ENCODE assay signal across 8 cellular contexts in the genomic region with DNA sequence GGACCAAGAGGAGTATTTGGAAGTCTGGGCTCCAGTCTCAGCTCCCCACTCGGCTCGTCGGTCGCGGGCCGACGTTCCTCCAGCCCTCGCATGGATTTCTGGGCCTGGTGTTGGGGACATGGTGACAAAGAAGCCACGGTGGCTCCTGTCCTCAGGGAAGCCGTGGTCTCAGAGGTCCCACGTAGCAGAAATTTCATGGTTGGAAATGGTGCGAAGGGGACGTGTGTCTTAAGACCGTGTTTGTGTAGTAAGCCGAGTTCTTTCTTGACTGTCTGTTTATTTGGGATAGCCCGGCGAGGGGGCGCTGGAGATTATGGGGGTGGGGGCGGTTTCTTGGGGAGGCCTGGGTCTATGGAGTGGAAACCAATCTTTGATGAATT. TPM values are rescaled to one million over a fixed set of nuclear protein-coding genes. Genes with fewer than 3 reads are reported as not detected.
DNase-seq lines count a peak whose midpoint lies in the region; ATAC-seq, FAIRE-seq and TF ChIP-seq lines count a peak whose summit lies in the region.

No MANE protein-coding gene starts in this region.

- in situ Hi-C loops in GM12878 (cut with MboI): no loop called here

- RAD21 ChIA-PET in GM12878 (lab: Charles Lee; ENCODE audit: unreplicated experiment): no interaction called here

- H3K79me2 ChIP-seq in GM12878 (ENCODE audit: control insufficient read depth, insufficient read depth, low read length) (no peaks in the 10 kb centered on the region), keratinocyte (ENCODE audit: control insufficient read depth, insufficient read depth, low read length) (no peaks in the 10 kb centered on the region)

- H3K27me3 ChIP-seq in BLaER1 (no peaks in the 10 kb centered on the region), GM12878 (replicated peaks in 1 of 2; ENCODE audit: control insufficient read depth in 2 of 2, insufficient read depth in 2 of 2, low read length in 1 of 2) (peaks cover 2 to 18% of the 10 kb centered on the region in 2 experiments), keratinocyte (ENCODE audit: control insufficient read depth, extremely low read depth, insufficient read depth, low read length) (peaks cover 7% of the 10 kb centered on the region), thoracic aorta (replicated peaks; ENCODE audit: insufficient read depth) (no peaks in the 10 kb centered on the region)

- H3K4me3 ChIP-seq in BLaER1 (peak overlapping the region; percentile 73), GM12878 (peak overlapping the region; percentile 58), keratinocyte (ENCODE audit: control insufficient read depth in 2 of 3, extremely low read depth in 1 of 3, insufficient read depth in 2 of 3, low read depth in 1 of 3, low read length in 3 of 3) (peak overlapping the region in 2 of 3 experiments; percentile 61 to 72), thoracic aorta (peak overlapping the region; percentile 74)

- CTCF ChIA-PET in GM12878 (lab: Yijun Ruan, JAX): interaction anchor here (1.8 kb wide), 1 partner anchor 330 kb away, joined by 5 read pairs; no protein-coding TSS in a partner anchor

- intact Hi-C loops in GM12878 (cut with micrococcal nuclease; ENCODE audit: unreplicated experiment): no loop called here

- TF ChIP-seq CTCF in GM12878 (IDR thresholded peaks at IDR 0.05 in 2 of 3, conservative IDR thresholded peaks at IDR 0.05 in 1 of 3; ENCODE audit: control insufficient read depth in 2 of 3, extremely low read depth in 1 of 3, insufficient read depth in 1 of 3, low read depth in 3 of 3, low read length in 3 of 3): no peak
- TF ChIP-seq CTCF in keratinocyte (optimal IDR thresholded peaks at IDR 0.05 in 1 of 3, IDR thresholded peaks at IDR 0.05 in 1 of 3, conservative IDR thresholded peaks at IDR 0.05 in 1 of 3; ENCODE audit: extremely low read depth in 1 of 3, insufficient read depth in 2 of 3, low read length in 3 of 3): no peak
- TF ChIP-seq CTCF in thoracic aorta (IDR thresholded peaks at IDR 0.05): no peak

- DNase-seq in GM12878 (ENCODE audit: low read depth, low spot score) (no peak), keratinocyte (ENCODE audit: low read depth, low spot score) (no peak), thoracic aorta (ENCODE audit: low spot score) (no peak)

- no peak for TF ChIP-seq POLR2A in GM12878 (IDR thresholded peaks at IDR 0.05; ENCODE audit: low read depth, low read length)

- no peaks in the 10 kb centered on the region for H3K9me1 ChIP-seq in keratinocyte (ENCODE audit: control insufficient read depth, extremely low read depth, insufficient read depth, low read length)

- no peak for FAIRE-seq in GM12878 (lab: Jason Lieb, UNC)
- no peak for FAIRE-seq in keratinocyte (lab: Jason Lieb, UNC)

- peak; percentile 11 for ATAC-seq in HG02642 (IDR thresholded peaks at IDR 0.05; ENCODE audit: poor library complexity, unreplicated experiment)
- no peak for ATAC-seq in GM12878
- ATAC-seq in thoracic aorta (ENCODE audit: insufficient number of reproducible peaks, low FRiP score, low read depth): no peak
- ATAC-seq in HG03108 (IDR thresholded peaks at IDR 0.05; ENCODE audit: unreplicated experiment): no peak
- no peak for ATAC-seq in HG02981 (IDR thresholded peaks at IDR 0.05; ENCODE audit: unreplicated experiment)
- no peak for ATAC-seq in HG03135 (IDR thresholded peaks at IDR 0.05; ENCODE audit: unreplicated experiment)

- WGBS in GM12878 (ENCODE audit: insufficient coverage, insufficient replicate concordance, low lambda C conversion rate, missing lambda C conversion rate): 23% methylated on average over 19 of the region's 19 CpGs

- H3K9me3 ChIP-seq in BLaER1: no peaks in the 10 kb centered on the region
- no peaks in the 10 kb centered on the region for H3K9me3 ChIP-seq in GM12878 (replicated peaks; ENCODE audit: control insufficient read depth, insufficient read depth, low read length)
- no peaks in the 10 kb centered on the region for H3K9me3 ChIP-seq in keratinocyte (ENCODE audit: control insufficient read depth, low read depth, low read length)
- no peaks in the 10 kb centered on the region for H3K9me3 ChIP-seq in thoracic aorta

- no peak overlapping the region for H2AFZ ChIP-seq in GM12878 (ENCODE audit: control insufficient read depth, low read depth, low read length)
- peak overlapping the region; percentile 79 for H2AFZ ChIP-seq in keratinocyte (ENCODE audit: control insufficient read depth, low read length)

- TF ChIP-seq EP300 in GM12878 (IDR thresholded peaks at IDR 0.05; ENCODE audit: borderline replicate concordance in 1 of 2, control insufficient read depth in 1 of 2, low read depth in 2 of 2, low read length in 2 of 2): no peak

- H3K9ac ChIP-seq in BLaER1 (no peak overlapping the region), GM12878 (ENCODE audit: control insufficient read depth, insufficient read depth, low read length) (no peak overlapping the region), keratinocyte (ENCODE audit: control insufficient read depth, extremely low read depth, insufficient read depth, low read length) (no peak overlapping the region)

- H3K36me3 ChIP-seq in BLaER1 (no peaks in the 10 kb centered on the region), GM12878 (ENCODE audit: control insufficient read depth in 2 of 2, insufficient read depth in 2 of 2, low read length in 1 of 2) (no peaks in the 10 kb centered on the region), keratinocyte (ENCODE audit: control insufficient read depth in 2 of 2, extremely low read depth in 1 of 2, insufficient read depth in 2 of 2, low read length in 2 of 2) (no peaks in the 10 kb centered on the region), thoracic aorta (no peaks in the 10 kb centered on the region)

- SMC1A ChIA-PET in GM12878 (lab: Charles Lee; ENCODE audit: uncharacterized antibody, unreplicated experiment): interaction anchor here (1.0 kb wide), 1 partner anchor 330 kb away, joined by 3 read pairs; no protein-coding TSS in a partner anchor

- no TSS peak for BruUV-seq in GM12878 (replicated peaks; lab: Mats Ljungman, UMichigan)

- H3K27ac ChIP-seq in BLaER1 (no peak overlapping the region), GM12878 (ENCODE audit: control insufficient read depth, insufficient read depth) (no peak overlapping the region), keratinocyte (ENCODE audit: control insufficient read depth, insufficient read depth, low read length) (no peak overlapping the region), thoracic aorta (peak overlapping the region; percentile 36 to 49)

- dilution Hi-C loops in keratinocyte (cut with MboI; ENCODE audit: extremely low pct_ligation_motif_present, low sequenced_read_pairs): no loop called here

- no peak for TF ChIP-seq RAD21 in GM12878 (IDR thresholded peaks at IDR 0.05; ENCODE audit: insufficient read depth, low read depth, low read length)

- POLR2A ChIA-PET in GM12878 (lab: Charles Lee): no interaction called here

- H3K4me1 ChIP-seq in BLaER1: 0 out of 2 replicates have a peak, but pooled peaks cover 4% of the 10 kb centered on the region
- H3K4me1 ChIP-seq in GM12878 (ENCODE audit: control insufficient read depth, insufficient read depth, low read length): no peaks in the 10 kb centered on the region
- H3K4me1 ChIP-seq in keratinocyte (ENCODE audit: control insufficient read depth, extremely low read depth, insufficient read depth, low read length): no peaks in the 10 kb centered on the region
- no peaks in the 10 kb centered on the region for H3K4me1 ChIP-seq in thoracic aorta (ENCODE audit: control insufficient read depth in 1 of 2, low read depth in 2 of 2)

- H3K4me2 ChIP-seq in BLaER1 (peak overlapping the region; percentile 74), GM12878 (ENCODE audit: control insufficient read depth, insufficient read depth) (peak overlapping the region; percentile 64; the same call in 1 of the 2 replicates), keratinocyte (ENCODE audit: control insufficient read depth, extremely low read depth, insufficient read depth, low read depth, low read length) (peak overlapping the region; percentile 81)

- H4K20me1 ChIP-seq in BLaER1 (no peaks in the 10 kb centered on the region), GM12878 (ENCODE audit: control insufficient read depth, insufficient read depth) (no peaks in the 10 kb centered on the region), keratinocyte (ENCODE audit: control insufficient read depth, extremely low read depth, insufficient read depth, low read length) (no peaks in the 10 kb centered on the region)

TF ChIP-seq in GM12878, 131 proteins besides CTCF, POLR2A, EP300 and RAD21 (continues in another document):
- no peak for TF ChIP-seq MTA2 (IDR thresholded peaks at IDR 0.05; ENCODE audit: low read depth)

RNA-seq across cellular contexts. Expression of gene MAP3K7, which starts 23.4 kb away (rescaled TPM):
- total RNA-seq in GM12878 (2013; cell fraction: nucleolus; rRNA removed): 78.4 and 84.1 TPM in 2 replicates
- total RNA-seq in GM12878 (2014; rRNA removed): 18.2 and 18.8 TPM in 2 replicates
- 28.7 and 28.9 TPM in 2 replicates for total RNA-seq in GM12878 (2014; rRNA removed; fragmentation: Illumina TruSeq; extraction: Trizol)
- total RNA-seq in GM12878 (2021): 19.2 and 20.3 TPM in 2 replicates
- polyA plus RNA-seq in GM12878 (2011; ENCODE audit: low read depth): 8.2 TPM
- 42.6 and 58.1 TPM in 2 replicates for polyA plus RNA-seq in GM12878 (2011; rRNA removed)
- polyA plus RNA-seq in GM12878 (2011; cell fraction: cytosol; rRNA removed): 15.6 and 18.5 TPM in 2 replicates
- 77.0 and 97.4 TPM in 2 replicates for polyA plus RNA-seq in GM12878 (2011; cell fraction: nucleus; rRNA removed)
- 11.3 and 15.1 TPM in 2 replicates for polyA plus RNA-seq in GM12878 (2012)
- 29.4 and 36.0 TPM in 2 replicates for polyA plus RNA-seq in GM12878 (2014; fragmentation: Illumina TruSeq; extraction: Trizol)
- polyA plus RNA-seq in GM12878 (2014; fragmentation: Nextera tagmentation; extraction: Ambion mirVana): 10 to 100 TPM in 1 of 2 experiments, 1 to 10 TPM in 1; 7.0 to 13.4 TPM
- 18.4 and 22.0 TPM in 2 replicates for polyA plus RNA-seq in GM12878 (2014; rRNA removed)
- 10 to 100 TPM; 22.0 to 22.8 TPM for polyA plus RNA-seq in GM12878 (2016; fragmentation: Nextera tagmentation; extraction: Ambion mirVana)
- 26.5 and 33.8 TPM in 2 replicates for polyA minus RNA-seq in GM12878 (2011; rRNA and poly(A)+ RNA removed)
- polyA minus RNA-seq in GM12878 (2011; cell fraction: cytosol; rRNA and poly(A)+ RNA removed): 8.7 and 9.5 TPM in 2 replicates
- polyA minus RNA-seq in GM12878 (2011; cell fraction: nucleus; rRNA and poly(A)+ RNA removed): 44.2 and 57.5 TPM in 2 replicates
- 31.4 to 43.5 TPM (median 34.0 TPM) in 3 replicates for polyA plus RNA-seq in keratinocyte
- polyA plus RNA-seq in keratinocyte (2011; ENCODE audit: low read depth): 13.1 TPM
- polyA plus RNA-seq in keratinocyte (2011; cell fraction: cytosol; rRNA removed): 24.2 and 36.9 TPM in 2 replicates
- polyA plus RNA-seq in keratinocyte (2011; cell fraction: nucleus; rRNA removed): 39.1 and 49.3 TPM in 2 replicates
- 21.4 and 23.4 TPM in 2 replicates for polyA plus RNA-seq in keratinocyte (2012; ENCODE audit: low replicate concordance)
- 13.0 to 43.4 TPM (median 23.8 TPM) in 3 replicates for polyA minus RNA-seq in keratinocyte
- polyA minus RNA-seq in keratinocyte (2011; cell fraction: cytosol; rRNA and poly(A)+ RNA removed): 19.2 TPM
- 24.7 and 47.2 TPM in 2 replicates for polyA minus RNA-seq in keratinocyte (2011; cell fraction: nucleus; rRNA and poly(A)+ RNA removed)
- total RNA-seq in thoracic aorta: 10 to 100 TPM; 21.5 to 31.5 TPM

Comparison
In these comparisons a context has a peak if more than half of its experiments do, and no peak if none do; other contexts are left out.
1. H3K27ac ChIP-seq: peak in thoracic aorta (2 of 2); none in BLaER1 (single experiment), GM12878 (single experiment) and keratinocyte (single experiment).
2. Peak in every context shown above with its lines, with median percentiles within 50 percentile points of each other: H3K4me2 ChIP-seq and H3K4me3 ChIP-seq.